8 cellular contexts compared by ENCODE assay signal in genomic region chr7:100889761-100890639, GRCh38. TPM values are rescaled to one million over a fixed set of nuclear protein-coding genes. Genes with fewer than 3 reads are reported as not detected.
DNase-seq lines count a peak whose midpoint lies in the region; FAIRE-seq and TF ChIP-seq lines count a peak whose summit lies in the region.

No MANE protein-coding gene starts in this region.

- H3K9me3 ChIP-seq in H9 (ENCODE audit: control insufficient read depth, low read depth, low read length), result no peaks in the 10 kb centered on the region
- no peaks in the 10 kb centered on the region for H3K9me3 ChIP-seq in SJCRH30 (replicated peaks)
- H3K9me3 ChIP-seq in neutrophil, result no peaks in the 10 kb centered on the region
- no peaks in the 10 kb centered on the region for H3K9me3 ChIP-seq in subcutaneous abdominal adipose tissue (ENCODE audit: control insufficient read depth in 5 of 5, low read length in 5 of 5)

- no peak overlapping the region for H2AFZ ChIP-seq in H9 (ENCODE audit: low read length)

- H3K56ac ChIP-seq in H9 (ENCODE audit: insufficient read length, low read depth, low read length), result no peak overlapping the region

- peaks cover 2% of the 10 kb centered on the region; the same call in 1 of the 2 replicates for H3K27me3 Mint-ChIP-seq in H9 (ENCODE audit: low read depth)

- no CpG with 5 or more reads among the region's 62 CpGs for WGBS in H9 (ENCODE audit: extremely low coverage, insufficient read length, low lambda C conversion rate)

- H3T11ph ChIP-seq in H9 (ENCODE audit: low read length), result no peak overlapping the region

- H3K23ac ChIP-seq in H9 (ENCODE audit: insufficient read length, low read depth, low read length), result no peak overlapping the region

- peak overlapping the region; percentile 70 for H3K4me3 ChIP-seq in SJCRH30
- H3K4me3 ChIP-seq in neutrophil (ENCODE audit: low read depth in 1 of 2, low read length in 1 of 2), result peak overlapping the region; percentile 88 to 98
- H3K4me3 ChIP-seq in subcutaneous abdominal adipose tissue (ENCODE audit: low read depth in 1 of 5, low read length in 5 of 5), result peak overlapping the region; percentile 67 to 78 (median 72)

- no peak overlapping the region; the same call in 1 of the 2 replicates for H3K4ac ChIP-seq in H9 (ENCODE audit: low read depth, low read length)

- H4K20me1 ChIP-seq in H9 (ENCODE audit: control insufficient read depth, insufficient read depth, insufficient read length), result no peaks in the 10 kb centered on the region

- H3K79me1 ChIP-seq in H9 (ENCODE audit: insufficient read depth, low read depth, low read length, poor library complexity, severe bottlenecking), result no peaks in the 10 kb centered on the region

- H2BK15ac ChIP-seq in H9 (ENCODE audit: low read depth, low read length), result no peak overlapping the region

- no peak overlapping the region for H4K5ac ChIP-seq in H9 (ENCODE audit: insufficient read length, low read depth, low read length)

- H3K23me2 ChIP-seq in H9 (ENCODE audit: insufficient read length, low read depth, low read length, poor library complexity, severe bottlenecking), result peaks cover 32% of the 10 kb centered on the region

- DNase-seq in ELF-1 (ENCODE audit: low read depth, low spot score) (peak; percentile 94), H9 (peak; percentile 96), MV-4-11 (lab: John Stamatoyannopoulos, UW) (peak; percentile 87), SJCRH30 (peak; percentile 95), frontal cortex (ENCODE audit: low spot score in 2 of 2) (peak; percentile 99 to 100)
- peak; percentile 62 to 89 (median 80) for DNase-seq in activated naive CD4-positive, alpha-beta T cell (lab: John Stamatoyannopoulos, UW)

- peaks cover 6% of the 10 kb centered on the region; the same call in 1 of the 2 replicates for H3K79me2 ChIP-seq in H9 (ENCODE audit: insufficient read depth, low read length)

- no peak overlapping the region for H2BK20ac ChIP-seq in H9 (ENCODE audit: low read depth, low read length, poor library complexity, severe bottlenecking)

- H4K91ac ChIP-seq in H9 (ENCODE audit: insufficient read length, low read depth, low read length), result no peak overlapping the region

- H2BK12ac ChIP-seq in H9 (ENCODE audit: insufficient read length, low read depth, low read length), result no peak overlapping the region

- H3K4me3 Mint-ChIP-seq in H9, result peak overlapping the region; percentile 80 to 93

- H3K9ac ChIP-seq in H9 (ENCODE audit: extremely low read depth, insufficient read length, low read length) (peak overlapping the region; percentile 51), subcutaneous abdominal adipose tissue (ENCODE audit: low read length in 5 of 5) (peak overlapping the region in 4 of 5 donors; percentile 48 to 76 (median 62))

- peaks cover 33 to 40% (median 37%) of the 10 kb centered on the region in 3 experiments for H3K36me3 Mint-ChIP-seq in H9 (ENCODE audit: insufficient read depth in 1 of 3, low read depth in 3 of 3)

- TF ChIP-seq CTCF in H9 (conservative IDR thresholded peaks at IDR 0.05), result no peak
- TF ChIP-seq CTCF in neutrophil (IDR thresholded peaks at IDR 0.05), result no peak

- no peak overlapping the region for H4K8ac ChIP-seq in H9 (replicated peaks; ENCODE audit: insufficient read length, low read depth, low read length)

- peak overlapping the region; percentile 85 for H3K18ac ChIP-seq in H9 (ENCODE audit: insufficient read length, low read depth, low read length)

- H3K27me3 ChIP-seq in H9 (ENCODE audit: insufficient read depth, low read length) (no peaks in the 10 kb centered on the region), SJCRH30 (no peaks in the 10 kb centered on the region), neutrophil (peaks cover 52% of the 10 kb centered on the region), subcutaneous abdominal adipose tissue (ENCODE audit: control insufficient read depth in 5 of 5, insufficient read depth in 4 of 5, low read length in 5 of 5) (peaks cover 4 to 23% (median 18%) of the 10 kb centered on the region in 5 donors)

- H3K4me1 Mint-ChIP-seq in H9, result peaks cover 37 to 47% of the 10 kb centered on the region in 2 experiments

- peaks cover 41% of the 10 kb centered on the region for H3K36me3 ChIP-seq in SJCRH30
- peaks cover 25% of the 10 kb centered on the region for H3K36me3 ChIP-seq in neutrophil
- H3K36me3 ChIP-seq in subcutaneous abdominal adipose tissue (ENCODE audit: control insufficient read depth in 5 of 5, insufficient read depth in 5 of 5, low read length in 5 of 5), result peaks cover 0 to 38% (median 37%) of the 10 kb centered on the region in 5 donors

- no peak overlapping the region for H3K27ac ChIP-seq in H9 (ENCODE audit: insufficient read length, low read depth, low read length)
- H3K27ac ChIP-seq in SJCRH30, result peak overlapping the region; percentile 70
- H3K27ac ChIP-seq in neutrophil, result peak overlapping the region; percentile 93
- peak overlapping the region; percentile 50 for H3K27ac ChIP-seq in subcutaneous abdominal adipose tissue (ENCODE audit: low read depth, low read length)

- peak overlapping the region; percentile 88; the same call in 1 of the 2 replicates for H3K14ac ChIP-seq in H9 (ENCODE audit: insufficient read depth, low read length)

- peak overlapping the region; percentile 93 to 98 (median 94) for H3K27ac Mint-ChIP-seq in H9

- peak overlapping the region; percentile 71 for H2BK5ac ChIP-seq in H9 (ENCODE audit: insufficient read length, low read length)

- H3K4me1 ChIP-seq in H9 (ENCODE audit: insufficient read depth, low read length), result peaks cover 2% of the 10 kb centered on the region; the same call in 1 of the 2 replicates
- no peaks in the 10 kb centered on the region; the same call in 1 of the 2 replicates for H3K4me1 ChIP-seq in SJCRH30
- H3K4me1 ChIP-seq in neutrophil (ENCODE audit: control insufficient read depth in 1 of 2, insufficient read depth in 1 of 2, low read depth in 1 of 2, low read length in 1 of 2), result peaks cover 51 to 58% of the 10 kb centered on the region in 2 experiments
- peaks cover 1 to 51% (median 44%) of the 10 kb centered on the region in 5 donors for H3K4me1 ChIP-seq in subcutaneous abdominal adipose tissue (ENCODE audit: control insufficient read depth in 5 of 5, insufficient read depth in 5 of 5, low read length in 5 of 5)

- no peak overlapping the region for H2BK120ac ChIP-seq in H9 (ENCODE audit: low read depth, low read length, poor library complexity, severe bottlenecking)

- H2AK5ac ChIP-seq in H9 (ENCODE audit: insufficient read length, low read length), result no peak overlapping the region

- H3K4me2 ChIP-seq in H9 (ENCODE audit: insufficient read depth, insufficient read length, low read length), result peak overlapping the region; percentile 54

- no peak for FAIRE-seq in frontal cortex (lab: Jason Lieb, UNC)

- H3K9me3 Mint-ChIP-seq in H9, result no peaks in the 10 kb centered on the region

RNA-seq across cellular contexts. Expression of gene UFSP1, which starts 0.5 kb away (rescaled TPM):
- total RNA-seq in H9 (2021) (4.3 and 4.6 TPM in 2 replicates), frontal cortex (3.7 TPM)
- 5.5 and 6.1 TPM in 2 replicates for total RNA-seq in SJCRH30 (2014; rRNA removed; shearing (Covaris generic))

RNA-seq across cellular contexts. Expression of gene ACHE, which starts 5.7 kb away (rescaled TPM):
- total RNA-seq in H9 (2021) (5.7 and 7.0 TPM in 2 replicates), frontal cortex (11.0 TPM)
- total RNA-seq in SJCRH30 (2014; rRNA removed; shearing (Covaris generic)), result 1.3 and 1.5 TPM in 2 replicates

RNA-seq across cellular contexts. Expression of gene SRRT, which starts 15.1 kb away (rescaled TPM):
- 373 and 382 TPM in 2 replicates for total RNA-seq in H9 (2021)
- 140 and 156 TPM in 2 replicates for total RNA-seq in SJCRH30 (2014; rRNA removed; shearing (Covaris generic))
- total RNA-seq in frontal cortex, result 23.2 TPM

RNA-seq across cellular contexts. Expression of gene TRIP6, which starts 22.8 kb away (rescaled TPM):
- total RNA-seq in H9 (2021) (120 and 122 TPM in 2 replicates), frontal cortex (4.1 TPM)
- 42.1 and 49.3 TPM in 2 replicates for total RNA-seq in SJCRH30 (2014; rRNA removed; shearing (Covaris generic))

RNA-seq across cellular contexts. Expression of gene SLC12A9, which starts 37.5 kb away (rescaled TPM):
- total RNA-seq in H9 (2021) (42.3 and 43.0 TPM in 2 replicates), frontal cortex (18.3 TPM)
- total RNA-seq in SJCRH30 (2014; rRNA removed; shearing (Covaris generic)), result 12.2 and 15.0 TPM in 2 replicates
